In genomic region chr6:52534363-52534762, GRCh38 we compare ENCODE assay signal across 14 cellular contexts.
"Had no signal": no experiment of that assay in that cellular context is flagged by ENCODE, and none has a peak within 500 bp of the region (broad histone marks: within the 10 kb centered on the region; RNA-seq: fewer than 3 reads in every experiment).

No MANE protein-coding gene starts in this region.

- ATAC-seq: left lung, WTC11 had no signal

- H3K9me3 Mint-ChIP-seq: endodermal cell; naive B cell; stimulated activated naive B cell treated with anti-CD40 and anti-IgM and Interleukin-4, amounts not matched to agents 10 μg/mL and 1 μg/mL and 100 μg/mL, for 72 hours; WTC11 had no signal

- H2AFZ ChIP-seq: hepatocyte had no signal

- H3K4me2 ChIP-seq: hepatocyte had no signal

- H3K4me3 Mint-ChIP-seq: endodermal cell; naive B cell; stimulated activated naive B cell treated with anti-CD40 and anti-IgM and Interleukin-4, amounts not matched to agents 10 μg/mL and 1 μg/mL and 100 μg/mL, for 72 hours; WTC11 had no signal

- H3K27me3 Mint-ChIP-seq: naive B cell; stimulated activated naive B cell treated with anti-CD40 and anti-IgM and Interleukin-4, amounts not matched to agents 10 μg/mL and 1 μg/mL and 100 μg/mL, for 72 hours; T-helper 17 cell had no signal

- H3K4me3 ChIP-seq: dorsolateral prefrontal cortex, hepatocyte, left lung, thyroid gland had no signal

- H3K27me3 ChIP-seq: dorsolateral prefrontal cortex, hepatocyte, left lung, thyroid gland had no signal

- H3K27ac ChIP-seq: dorsolateral prefrontal cortex, hepatocyte, left lung, thyroid gland had no signal

- H3K36me3 Mint-ChIP-seq: naive B cell, WTC11 had no signal

- DNase-seq: activated CD4-positive, alpha-beta T cell treated with anti-CD3 and anti-CD28 coated beads for 4 hours; activated naive CD4-positive, alpha-beta T cell treated with Interleukin-2 at 50 U/mL for 16 hours; dorsolateral prefrontal cortex; endodermal cell; left lung; mammary epithelial cell; naive B cell; retina; stimulated activated CD4-positive, alpha-beta T cell treated with anti-CD3 and anti-CD28 coated beads, Interleukin-12 subunit alpha, Interleukin-12 subunit beta, amount 100 ng/mL, for 4 hours; stimulated activated naive B cell treated with anti-CD40 and anti-IgM and Interleukin-4, amounts not matched to agents 10 μg/mL and 1 μg/mL and 100 μg/mL, for 72 hours; T-helper 17 cell; thyroid gland had no signal

- H3K9me3 ChIP-seq: left lung, thyroid gland had no signal

- H3K27ac Mint-ChIP-seq: endodermal cell; stimulated activated naive B cell treated with anti-CD40 and anti-IgM and Interleukin-4, amounts not matched to agents 10 μg/mL and 1 μg/mL and 100 μg/mL, for 72 hours had no signal
